Comparison of ENCODE assay signal across 8 cellular contexts in genomic region chr16:88430524-88431446, GRCh38. TPM values are rescaled to one million over a fixed set of nuclear protein-coding genes. Genes with fewer than 3 reads are reported as not detected.
A peak's percentile ranks its signal among the peaks of the same experiment; 100 is the strongest.
DNase-seq lines count a peak whose midpoint lies in the region; ATAC-seq and TF ChIP-seq lines count a peak whose summit lies in the region.

No MANE protein-coding gene starts in this region.

- H3K4me1 ChIP-seq in esophagus muscularis mucosa: peaks cover 17 to 27% (median 23%) of the 10 kb centered on the region in 4 donors
- H3K4me1 ChIP-seq in sigmoid colon: peaks cover 0 to 18% (median 13%) of the 10 kb centered on the region in 4 donors

- peak overlapping the region; percentile 45 to 62 (median 54) for H3K4me3 ChIP-seq in esophagus muscularis mucosa
- H3K4me3 ChIP-seq in sigmoid colon: peak overlapping the region; percentile 0 to 52 (median 40)

- no peaks in the 10 kb centered on the region for H3K4me1 Mint-ChIP-seq in HFFc6 (ENCODE audit: low read depth)

- no peaks in the 10 kb centered on the region; the same call in 1 of the 2 replicates for H3K27me3 Mint-ChIP-seq in HFFc6 (ENCODE audit: insufficient read depth)

- H3K36me3 Mint-ChIP-seq in HFFc6 (ENCODE audit: low read depth): no peaks in the 10 kb centered on the region

- TF ChIP-seq CTCF in esophagus muscularis mucosa (IDR thresholded peaks at IDR 0.05) (no peak), sigmoid colon (IDR thresholded peaks at IDR 0.05) (no peak), HFFc6 (IDR thresholded peaks at IDR 0.05) (no peak)

- H3K27me3 ChIP-seq in esophagus muscularis mucosa (peaks cover 0 to 73% (median 6%) of the 10 kb centered on the region in 4 donors), sigmoid colon (peaks cover 18 to 61% (median 46%) of the 10 kb centered on the region in 3 donors)

- WGBS in esophagus muscularis mucosa: 42% methylated on average over 22 of the region's 80 CpGs
- 14% methylated on average over 80 of the region's 80 CpGs for WGBS in sigmoid colon, 2 donors

- no peak overlapping the region for H3K4me3 Mint-ChIP-seq in HFFc6

- H3K27ac ChIP-seq in esophagus muscularis mucosa (replicated peaks in 1 of 4) (peak overlapping the region; percentile 32 to 44 (median 38)), sigmoid colon (peak overlapping the region in 3 of 4 donors; percentile 14 to 58 (median 20))

- H3K36me3 ChIP-seq in esophagus muscularis mucosa: no peaks in the 10 kb centered on the region
- no peaks in the 10 kb centered on the region for H3K36me3 ChIP-seq in sigmoid colon

- no peak for TF ChIP-seq POLR2A in esophagus muscularis mucosa (IDR thresholded peaks at IDR 0.05; ENCODE audit: low read depth)
- no peak for TF ChIP-seq POLR2A in sigmoid colon (IDR thresholded peaks at IDR 0.05)

- H3K9me3 ChIP-seq in esophagus muscularis mucosa (no peaks in the 10 kb centered on the region), sigmoid colon (no peaks in the 10 kb centered on the region)

- no peak overlapping the region for H3K27ac Mint-ChIP-seq in HFFc6

- TF ChIP-seq EP300 in esophagus muscularis mucosa (IDR thresholded peaks at IDR 0.05) (no peak), sigmoid colon (IDR thresholded peaks at IDR 0.05) (no peak)

- no peaks in the 10 kb centered on the region for H3K9me3 Mint-ChIP-seq in HFFc6

- DNase-seq in CD1c-positive myeloid dendritic cell (ENCODE audit: extremely low spot score) (peak; percentile 58), esophagus muscularis mucosa (ENCODE audit: extremely low spot score) (no peak), sigmoid colon (no peak), NAMALWA (ENCODE audit: low spot score) (no peak), HFFc6 (no peak)
- DNase-seq in activated CD8-positive, alpha-beta memory T cell treated with anti-CD3 and anti-CD28 coated beads for 24 hours: peak; percentile 84

- ATAC-seq in HG02678 (IDR thresholded peaks at IDR 0.05; ENCODE audit: unreplicated experiment): peak; percentile 68
- no peak for ATAC-seq in HG03442 (IDR thresholded peaks at IDR 0.05; ENCODE audit: unreplicated experiment)

- intact Hi-C loops in esophagus muscularis mucosa (cut with DNase I): loop anchor here (10.0 kb wide), 1 partner anchor 446 kb away; no protein-coding TSS in a partner anchor
- intact Hi-C loops in sigmoid colon (cut with DNase I): loop anchor here (10.0 kb wide), 1 partner anchor 446 kb away; no protein-coding TSS in a partner anchor

RNA-seq across cellular contexts. Expression of gene ZFPM1, which starts 22.3 kb away (rescaled TPM):
- total RNA-seq in esophagus muscularis mucosa (1 to 10 TPM in 2 of 4 donors, under 1 TPM in 2; 0.42 to 1.4 (median 1.0) TPM), sigmoid colon (1 to 10 TPM in 1 of 4 donors, under 1 TPM in 3; 0.27 to 2.5 (median 0.51) TPM)
- 1 to 10 TPM in 2 of 3 donors, under 1 TPM in 1; 0.60 to 3.7 (median 1.2) TPM for polyA plus RNA-seq in sigmoid colon
- 1 to 10 TPM; 4.5 to 6.4 (median 5.1) TPM for total RNA-seq in HFFc6 (2021; fragmentation: NEBNext Ultra II Directional; extraction: Animal tissue kit (Norgen Biotek cat#: 25700))

RNA-seq across cellular contexts. Expression of gene ZNF469, which starts 48.0 kb away (rescaled TPM):
- total RNA-seq in esophagus muscularis mucosa: 1 to 10 TPM; 1.2 to 3.7 (median 2.2) TPM
- 1 to 10 TPM in 1 of 4 donors, under 1 TPM in 3; 0.33 to 1.7 (median 0.52) TPM for total RNA-seq in sigmoid colon
- polyA plus RNA-seq in sigmoid colon: under 1 TPM; under 0.01 to 0.61 (median under 0.01) TPM
- total RNA-seq in HFFc6 (2021; fragmentation: NEBNext Ultra II Directional; extraction: Animal tissue kit (Norgen Biotek cat#: 25700)): 10 to 100 TPM in 3 of 6 experiments, 1 to 10 TPM in 3; 9.4 to 17.5 (median 10.1) TPM

Comparison
In these comparisons a context has a peak if more than half of its experiments do, and no peak if none do; other contexts are left out.
1. DNase-seq: peak in CD1c-positive myeloid dendritic cell (single experiment) and activated CD8-positive, alpha-beta memory T cell treated with anti-CD3 and anti-CD28 coated beads for 24 hours (single experiment); none in esophagus muscularis mucosa (single experiment), sigmoid colon (single experiment), NAMALWA (single experiment) and HFFc6 (single experiment).